In the genomic region with DNA sequence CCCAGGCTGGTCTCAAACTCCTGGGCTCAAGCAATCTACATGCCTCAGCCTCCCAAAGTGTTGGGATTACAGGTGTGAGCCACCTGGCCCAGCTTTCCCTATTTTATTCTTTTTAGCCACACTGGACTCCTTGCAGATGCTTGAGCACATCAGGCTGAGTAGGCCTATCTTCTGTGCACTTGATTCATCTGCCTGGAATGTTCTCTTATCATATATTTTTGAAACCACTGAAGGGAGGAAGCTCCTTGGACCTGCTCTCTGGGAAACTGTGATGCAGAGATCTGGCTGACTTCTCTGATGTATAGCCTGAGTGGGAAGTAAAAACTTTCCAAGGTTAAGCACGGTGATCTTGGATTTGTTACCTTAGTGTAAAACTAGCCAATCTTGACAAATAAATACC, we compare ENCODE assay signal across 22 cellular contexts. TPM values are rescaled to one million over a fixed set of nuclear protein-coding genes. Genes with fewer than 3 reads are reported as not detected.
DNase-seq lines count a peak whose midpoint lies in the region; ATAC-seq, FAIRE-seq and TF ChIP-seq lines count a peak whose summit lies in the region.
"Had no signal": no experiment of that assay in that cellular context is flagged by ENCODE, and none has a peak within 500 bp of the region (broad histone marks: within the 10 kb centered on the region; RNA-seq: fewer than 3 reads in every experiment).

No MANE protein-coding gene starts in this region.

- H3K4me3 Mint-ChIP-seq in mesothelial cell of epicardium = no peak overlapping the region
- no peak overlapping the region for H3K4me3 Mint-ChIP-seq in activated T-cell treated with anti-CD3 and anti-CD28 coated beads, Interleukin-2, amount 50 U/mL, for 4 hours
- H3K4me3 Mint-ChIP-seq: CD4-positive, alpha-beta T cell had no signal

- CTCF ChIA-PET in RWPE1 (lab: Yijun Ruan, JAX) = no interaction called here

- POLR2A ChIA-PET in RWPE1 (lab: Yijun Ruan, JAX; ENCODE audit: low non-redundant PET) = no interaction called here

- no peak for TF ChIP-seq CTCF in RWPE1 (conservative IDR thresholded peaks at IDR 0.05; ENCODE audit: low read depth)
- no peak for TF ChIP-seq CTCF in epithelial cell of esophagus (IDR thresholded peaks at IDR 0.05; ENCODE audit: insufficient read depth, low read depth, low read length, missing control alignments)
- no peak for TF ChIP-seq CTCF in mesothelial cell of epicardium (IDR thresholded peaks at IDR 0.05; ENCODE audit: unreplicated experiment)
- no peak for TF ChIP-seq CTCF in WERI-Rb-1 (IDR thresholded peaks at IDR 0.05; ENCODE audit: low read depth, low read length)

- peaks cover 2% of the 10 kb centered on the region for H3K36me3 Mint-ChIP-seq in mesothelial cell of epicardium
- H3K36me3 Mint-ChIP-seq in activated T-cell treated with anti-CD3 and anti-CD28 coated beads, Interleukin-2, amount 50 U/mL, for 4 hours (ENCODE audit: insufficient read depth) = no peaks in the 10 kb centered on the region

- H3K27me3 Mint-ChIP-seq in mesothelial cell of epicardium (ENCODE audit: low read depth) = no peaks in the 10 kb centered on the region
- no peaks in the 10 kb centered on the region for H3K27me3 Mint-ChIP-seq in activated T-cell treated with anti-CD3 and anti-CD28 coated beads, Interleukin-2, amount 50 U/mL, for 4 hours (ENCODE audit: low read depth)
- H3K27me3 Mint-ChIP-seq: CD4-positive, alpha-beta T cell had no signal

- H3K4me3 ChIP-seq in epithelial cell of esophagus (ENCODE audit: low read length) = no peak overlapping the region
- no peak overlapping the region for H3K4me3 ChIP-seq in WERI-Rb-1 (ENCODE audit: low read depth, low read length)
- H3K4me3 ChIP-seq: upper lobe of left lung had no signal

- H3K27ac Mint-ChIP-seq in mesothelial cell of epicardium = peak overlapping the region; percentile 68
- H3K27ac Mint-ChIP-seq: CD4-positive, alpha-beta T cell had no signal

- DNase-seq in HCEC 1CT (peak; percentile 44), RWPE1 (ENCODE audit: low spot score) (peak; percentile 19), epithelial cell of esophagus (ENCODE audit: low read depth) (peak; percentile 34), mesothelial cell of epicardium (ENCODE audit: low spot score in 2 of 2, unreplicated experiment in 2 of 2) (no peak), WERI-Rb-1 (no peak), GOT3 (lab: John Stamatoyannopoulos, UW) (no peak), frontal cortex (ENCODE audit: low spot score in 2 of 2) (no peak)
- no peak for DNase-seq in activated T-cell treated with anti-CD3 and anti-CD28 coated beads, Interleukin-2, amount 50 U/mL, for 4 hours
- DNase-seq: activated CD4-positive, alpha-beta T cell treated with anti-CD3 and anti-CD28 coated beads, Interleukin-2, amount 50 U/mL, for 1 hour; activated naive CD4-positive, alpha-beta T cell; anterior cingulate cortex; CD4-positive, alpha-beta T cell; kidney; NCI-H1105 treated with DMSO at 0.1 percent for 48 hours; NCI-H524 treated with DMSO at 0.1 percent for 48 hours; right cardiac atrium; SHP77 treated with DMSO at 0.1 percent for 48 hours; upper lobe of left lung had no signal

- H3K27me3 ChIP-seq in WERI-Rb-1 (ENCODE audit: insufficient read depth, low read depth, severe bottlenecking) = no peaks in the 10 kb centered on the region
- H3K27me3 ChIP-seq: upper lobe of left lung had no signal

- ATAC-seq in activated T-cell treated with anti-CD3 and anti-CD28 coated beads, Interleukin-2, amount 50 U/mL, for 4 hours = no peak
- ATAC-seq: right cardiac atrium had no signal

- H3K36me3 ChIP-seq in WERI-Rb-1 = no peaks in the 10 kb centered on the region
- H3K36me3 ChIP-seq: upper lobe of left lung had no signal

- H3K27ac ChIP-seq in RWPE1 (no peak overlapping the region), WERI-Rb-1 (no peak overlapping the region)
- H3K27ac ChIP-seq: upper lobe of left lung, VCaP had no signal

- no peak for FAIRE-seq in frontal cortex (lab: Jason Lieb, UNC)
- FAIRE-seq: GM12892, H1, HTR-8/SVneo, kidney had no signal

- peaks cover 2% of the 10 kb centered on the region for H3K9me3 ChIP-seq in WERI-Rb-1 (ENCODE audit: severe bottlenecking)
- H3K9me3 ChIP-seq: upper lobe of left lung had no signal

- H3K9me3 Mint-ChIP-seq in mesothelial cell of epicardium = peaks cover 16% of the 10 kb centered on the region
- no peaks in the 10 kb centered on the region for H3K9me3 Mint-ChIP-seq in activated T-cell treated with anti-CD3 and anti-CD28 coated beads, Interleukin-2, amount 50 U/mL, for 4 hours
- H3K9me3 Mint-ChIP-seq: CD4-positive, alpha-beta T cell had no signal

- H3K4me1 Mint-ChIP-seq in mesothelial cell of epicardium = peaks cover 15% of the 10 kb centered on the region
- H3K4me1 Mint-ChIP-seq in activated T-cell treated with anti-CD3 and anti-CD28 coated beads, Interleukin-2, amount 50 U/mL, for 4 hours (ENCODE audit: low read depth) = peaks cover 12% of the 10 kb centered on the region

RNA-seq across cellular contexts. Expression of a gene that starts 6.5 kb away (rescaled TPM):
- total RNA-seq in mesothelial cell of epicardium (44.5 to 45.5 TPM (median 44.6 TPM) in 3 replicates), frontal cortex (37.1 TPM)
- total RNA-seq in activated T-cell treated with anti-CD3 and anti-CD28 coated beads, Interleukin-2, amount 50 U/mL, for 4 hours = 10 to 100 TPM; 53.8 to 67.6 (median 55.2) TPM

RNA-seq across cellular contexts. Expression of a gene that starts 38.5 kb away (rescaled TPM):
- total RNA-seq in mesothelial cell of epicardium = 8.7 to 9.8 TPM (median 9.4 TPM) in 3 replicates
- 2.9 TPM for total RNA-seq in frontal cortex
- 1 to 10 TPM; 2.5 to 3.5 (median 3.1) TPM for total RNA-seq in activated T-cell treated with anti-CD3 and anti-CD28 coated beads, Interleukin-2, amount 50 U/mL, for 4 hours

RNA-seq across cellular contexts. Expression of a gene that starts 39.0 kb away (rescaled TPM):
- total RNA-seq in mesothelial cell of epicardium (32.1 to 37.2 TPM (median 34.4 TPM) in 3 replicates), frontal cortex (17.5 TPM)
- 10 to 100 TPM; 41.5 to 51.5 (median 41.9) TPM for total RNA-seq in activated T-cell treated with anti-CD3 and anti-CD28 coated beads, Interleukin-2, amount 50 U/mL, for 4 hours

Comparison
In these comparisons a context has a peak if more than half of its experiments do, and no peak if none do; other contexts are left out.
1. DNase-seq: peak in HCEC 1CT (single experiment), RWPE1 (single experiment) and epithelial cell of esophagus (single experiment); none in mesothelial cell of epicardium (0 of 2), WERI-Rb-1 (single experiment), GOT3 (single experiment), frontal cortex (0 of 2) and activated T-cell treated with anti-CD3 and anti-CD28 coated beads, Interleukin-2, amount 50 U/mL, for 4 hours (single experiment).